ENCODE assay signal across 10 cellular contexts in genomic region chr22:31278643-31279326, GRCh38. TPM values are rescaled to one million over a fixed set of nuclear protein-coding genes. Genes with fewer than 3 reads are reported as not detected.
DNase-seq lines count a peak whose midpoint lies in the region; ATAC-seq and TF ChIP-seq lines count a peak whose summit lies in the region.
"Had no signal": no experiment of that assay in that cellular context is flagged by ENCODE, and none has a peak within 500 bp of the region (broad histone marks: within the 10 kb centered on the region; RNA-seq: fewer than 3 reads in every experiment).

No MANE protein-coding gene starts in this region.

- no peak for TF ChIP-seq CTCF in endothelial cell (IDR thresholded peaks at IDR 0.05; ENCODE audit: unreplicated experiment)

- H3K27ac Mint-ChIP-seq in IgD-negative memory B cell (peak overlapping the region; percentile 19 to 87 (median 63)), endothelial cell (ENCODE audit: unreplicated experiment) (peak overlapping the region; percentile 8)
- H3K27ac Mint-ChIP-seq in activated CD4-positive, alpha-beta memory T cell treated with anti-CD3 and anti-CD28 coated beads, Interleukin-2, amount 10 ng/mL, durations not matched to agents 7 days and 5 days, result peak overlapping the region; percentile 93

- DNase-seq in activated CD4-positive, alpha-beta memory T cell treated with anti-CD3 and anti-CD28 coated beads, Interleukin-2, amount 10 ng/mL, durations not matched to agents 7 days and 5 days, result peak; percentile 38
- DNase-seq in endothelial cell (ENCODE audit: low spot score) (no peak), NCI-H1105 (lab: John Stamatoyannopoulos, UW) (no peak), MG63 (no peak)
- DNase-seq: NCI-H2171 treated with DMSO at 0.1 percent for 48 hours had no signal

- H3K9me3 Mint-ChIP-seq in IgD-negative memory B cell, result no peaks in the 10 kb centered on the region
- no peaks in the 10 kb centered on the region for H3K9me3 Mint-ChIP-seq in activated CD4-positive, alpha-beta memory T cell treated with anti-CD3 and anti-CD28 coated beads, Interleukin-2, amount 10 ng/mL, durations not matched to agents 7 days and 5 days
- no peaks in the 10 kb centered on the region for H3K9me3 Mint-ChIP-seq in endothelial cell (ENCODE audit: unreplicated experiment)

- H3K36me3 Mint-ChIP-seq in IgD-negative memory B cell (peaks cover 6% of the 10 kb centered on the region), endothelial cell (ENCODE audit: low read depth, unreplicated experiment) (peaks cover 62% of the 10 kb centered on the region)
- H3K36me3 Mint-ChIP-seq in activated CD4-positive, alpha-beta memory T cell treated with anti-CD3 and anti-CD28 coated beads, Interleukin-2, amount 10 ng/mL, durations not matched to agents 7 days and 5 days (ENCODE audit: low read depth), result peaks cover 77% of the 10 kb centered on the region

- no peaks in the 10 kb centered on the region for H3K9me3 ChIP-seq in MG63

- H3K27me3 Mint-ChIP-seq in IgD-negative memory B cell, result no peaks in the 10 kb centered on the region
- no peaks in the 10 kb centered on the region for H3K27me3 Mint-ChIP-seq in activated CD4-positive, alpha-beta memory T cell treated with anti-CD3 and anti-CD28 coated beads, Interleukin-2, amount 10 ng/mL, durations not matched to agents 7 days and 5 days
- peaks cover 18% of the 10 kb centered on the region for H3K27me3 Mint-ChIP-seq in endothelial cell (ENCODE audit: unreplicated experiment)

- CTCF ChIA-PET in activated CD4-positive, alpha-beta memory T cell treated with anti-CD3 and anti-CD28 coated beads, Interleukin-2, amount 10 ng/mL, durations not matched to agents 7 days and 5 days (lab: Charles Lee), result interaction anchor here (1.3 to 1.7 kb wide), 2 partner anchors 12 to 14 kb away, joined by 5 to 6 read pairs; partner anchors contain the start of gene PIK3IP1

- ATAC-seq in GM18519 (IDR thresholded peaks at IDR 0.05; ENCODE audit: low FRiP score, unreplicated experiment) (no peak), GM19351 (IDR thresholded peaks at IDR 0.05; ENCODE audit: unreplicated experiment) (no peak)
- ATAC-seq: GM12878 had no signal

- H3K4me3 Mint-ChIP-seq in IgD-negative memory B cell (peak overlapping the region in 1 of 4 donors; percentile 43), endothelial cell (ENCODE audit: unreplicated experiment) (no peak overlapping the region)
- no peak overlapping the region for H3K4me3 Mint-ChIP-seq in activated CD4-positive, alpha-beta memory T cell treated with anti-CD3 and anti-CD28 coated beads, Interleukin-2, amount 10 ng/mL, durations not matched to agents 7 days and 5 days

- H3K4me3 ChIP-seq in skin epidermis (no peak overlapping the region), MG63 (no peak overlapping the region)
- H3K4me3 ChIP-seq: GM12878 had no signal

- H3K27ac ChIP-seq in skin epidermis, result peak overlapping the region in 18 of 21 experiments; percentile 1 to 84 (median 50)

- no peaks in the 10 kb centered on the region for H3K27me3 ChIP-seq in MG63

- H3K4me1 Mint-ChIP-seq in IgD-negative memory B cell (peaks cover 0 to 8% (median 4%) of the 10 kb centered on the region in 3 donors), endothelial cell (ENCODE audit: unreplicated experiment) (peaks cover 23% of the 10 kb centered on the region)
- H3K4me1 Mint-ChIP-seq in activated CD4-positive, alpha-beta memory T cell treated with anti-CD3 and anti-CD28 coated beads, Interleukin-2, amount 10 ng/mL, durations not matched to agents 7 days and 5 days, result peaks cover 42% of the 10 kb centered on the region

- POLR2A ChIA-PET in activated CD4-positive, alpha-beta memory T cell treated with anti-CD3 and anti-CD28 coated beads, Interleukin-2, amount 10 ng/mL, durations not matched to agents 7 days and 5 days (lab: Charles Lee), result interaction anchor here (0.8 to 4.3 kb wide), 8 partner anchors 8 to 65 kb away, joined by 3 to 138 read pairs (median 4); partner anchors contain the start of gene PIK3IP1

- H3K36me3 ChIP-seq in MG63, result peaks cover 7% of the 10 kb centered on the region; the same call in 1 of the 2 replicates

RNA-seq across cellular contexts. Expression of gene PIK3IP1, which starts 13.5 kb away (rescaled TPM):
- 88.7 TPM for polyA plus RNA-seq in IgD-negative memory B cell
- total RNA-seq in activated CD4-positive, alpha-beta memory T cell treated with anti-CD3 and anti-CD28 coated beads, Interleukin-2, amount 10 ng/mL, durations not matched to agents 7 days and 5 days, result 10 to 100 TPM; 56.4 to 57.8 TPM
- total RNA-seq in endothelial cell (ENCODE audit: unreplicated experiment), result 13.4 TPM
- 0.17 and 3.7 TPM in 2 replicates for total RNA-seq in MG63 (2014; rRNA removed; shearing (Covaris generic); ENCODE audit: low replicate concordance)

Comparison
In these comparisons a context has a peak if more than half of its experiments do, and no peak if none do; other contexts are left out.
1. H3K27ac Mint-ChIP-seq: peak in every context shown above with its lines; median percentile 93 in activated CD4-positive, alpha-beta memory T cell treated with anti-CD3 and anti-CD28 coated beads, Interleukin-2, amount 10 ng/mL, durations not matched to agents 7 days and 5 days; 63 in IgD-negative memory B cell; 8 in endothelial cell.